In the genomic region with DNA sequence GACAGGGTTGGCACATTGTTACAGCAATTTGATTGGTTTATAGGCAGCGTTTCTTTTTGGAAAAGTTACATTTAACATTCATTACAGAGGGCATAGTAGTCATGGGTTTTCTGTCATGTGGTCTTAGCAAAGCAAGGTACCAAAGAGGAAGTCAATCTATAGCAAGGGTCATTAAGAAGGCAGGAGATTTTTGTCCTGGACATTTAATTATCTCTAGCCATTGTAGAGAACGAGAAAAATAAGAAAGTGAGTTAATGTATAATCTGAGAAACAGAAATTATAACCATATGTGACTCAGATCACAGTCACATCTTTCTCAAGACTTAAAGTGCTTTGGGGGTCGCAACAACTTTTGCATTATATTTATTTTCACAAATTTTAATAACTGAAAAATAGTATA, we compare ENCODE assay signal across 36 cellular contexts. TPM values are rescaled to one million over a fixed set of nuclear protein-coding genes. Genes with fewer than 3 reads are reported as not detected.
DNase-seq lines count a peak whose midpoint lies in the region; ATAC-seq, FAIRE-seq and TF ChIP-seq lines count a peak whose summit lies in the region.
"Had no signal": no experiment of that assay in that cellular context is flagged by ENCODE, and none has a peak within 500 bp of the region (broad histone marks: within the 10 kb centered on the region; RNA-seq: fewer than 3 reads in every experiment).

No MANE protein-coding gene starts in this region.

- H3K27ac ChIP-seq in SK-N-SH (ENCODE audit: low read depth in 2 of 2, low read length in 1 of 2) (peak overlapping the region in 1 of 2 experiments; percentile 41; a peak in 1 of 4 replicates), mesenchymal stem cell (ENCODE audit: low read length, poor library complexity, severe bottlenecking) (peak overlapping the region; percentile 49), H9 (ENCODE audit: insufficient read length, low read depth, low read length) (no peak overlapping the region)
- H3K27ac ChIP-seq: 22Rv1, colonic mucosa, esophagus muscularis mucosa, spleen had no signal

- no peak overlapping the region for H2BK120ac ChIP-seq in mesenchymal stem cell (ENCODE audit: low read depth, low read length)
- no peak overlapping the region for H2BK120ac ChIP-seq in H9 (ENCODE audit: low read depth, low read length, poor library complexity, severe bottlenecking)

- H4K8ac ChIP-seq in mesenchymal stem cell (ENCODE audit: low read length): no peak overlapping the region
- H4K8ac ChIP-seq in H9 (replicated peaks; ENCODE audit: insufficient read length, low read depth, low read length): no peak overlapping the region

- H3K56ac ChIP-seq in H9 (ENCODE audit: insufficient read length, low read depth, low read length): no peak overlapping the region

- H3K27me3 ChIP-seq in SK-N-SH (ENCODE audit: insufficient read depth) (no peaks in the 10 kb centered on the region), adipocyte (replicated peaks; ENCODE audit: control insufficient read depth, insufficient read depth, low read length) (no peaks in the 10 kb centered on the region), mesenchymal stem cell (ENCODE audit: control insufficient read depth in 1 of 2, insufficient read depth in 1 of 2, low read length in 2 of 2) (no peaks in the 10 kb centered on the region), H9 (ENCODE audit: insufficient read depth, low read length) (no peaks in the 10 kb centered on the region)
- H3K27me3 ChIP-seq: colonic mucosa, esophagus muscularis mucosa, hepatocyte, spleen had no signal

- H3K23me2 ChIP-seq in H9 (ENCODE audit: insufficient read length, low read depth, low read length, poor library complexity, severe bottlenecking): no peaks in the 10 kb centered on the region

- CTCF ChIA-PET in SK-N-SH (lab: Yijun Ruan, JAX): no interaction called here

- H4K91ac ChIP-seq in mesenchymal stem cell (ENCODE audit: low read length) (no peak overlapping the region), H9 (ENCODE audit: insufficient read length, low read depth, low read length) (no peak overlapping the region)

- H2AK5ac ChIP-seq in mesenchymal stem cell (ENCODE audit: low read length, severe bottlenecking) (no peak overlapping the region), H9 (ENCODE audit: insufficient read length, low read length) (no peak overlapping the region)

- no peak overlapping the region for H3K18ac ChIP-seq in mesenchymal stem cell (ENCODE audit: low read depth in 1 of 2, low read length in 2 of 2)
- no peak overlapping the region for H3K18ac ChIP-seq in H9 (ENCODE audit: insufficient read length, low read depth, low read length)

- no peak overlapping the region for H3T11ph ChIP-seq in H9 (ENCODE audit: low read length)

- POLR2A ChIA-PET in SK-N-SH (lab: Yijun Ruan, JAX): no interaction called here

- H3K4me1 Mint-ChIP-seq in H9: peaks cover 24% of the 10 kb centered on the region in 2 experiments
- peaks cover 6% of the 10 kb centered on the region in 2 donors for H3K4me1 Mint-ChIP-seq in natural killer cell
- H3K4me1 Mint-ChIP-seq: activated naive CD4-positive, alpha-beta T cell treated with anti-CD3 and anti-CD28 coated beads, Interleukin-2, amount 10 ng/mL, durations not matched to agents 7 days and 5 days; naive B cell had no signal

- 0 out of 2 replicates have a peak overlapping the region, but pooled peaks have one; percentile 19 for H2AFZ ChIP-seq in SK-N-SH (ENCODE audit: low read depth)
- H2AFZ ChIP-seq in mesenchymal stem cell (ENCODE audit: low read depth, low read length): no peak overlapping the region
- no peak overlapping the region for H2AFZ ChIP-seq in H9 (ENCODE audit: low read length)
- H2AFZ ChIP-seq: hepatocyte had no signal

- H3K27ac Mint-ChIP-seq in H9: no peak overlapping the region
- H3K27ac Mint-ChIP-seq in natural killer cell: no peak overlapping the region
- H3K27ac Mint-ChIP-seq: activated CD4-positive, alpha-beta memory T cell treated with anti-CD3 and anti-CD28 coated beads for 36 hours; activated naive CD4-positive, alpha-beta T cell treated with anti-CD3 and anti-CD28 coated beads, Interleukin-2, amount 10 ng/mL, durations not matched to agents 7 days and 5 days; activated T-helper 1 cell treated with anti-CD3 and anti-CD28 coated beads, Interleukin-12 subunit alpha, Interleukin-12 subunit beta, Interleukin-2, Interleukin-4 antibody, amounts not matched to agents 30 ng/mL and 10 ng/mL and 1 ng/mL, durations not matched to agents 14 hours and 24 hours and 36 hours; CD4-positive, alpha-beta T cell; endodermal cell; IgD-negative memory B cell; naive B cell had no signal

- H3F3A ChIP-seq in SK-N-SH (replicated peaks; ENCODE audit: insufficient read depth): peaks cover 28% of the 10 kb centered on the region

- H3K4ac ChIP-seq in mesenchymal stem cell (ENCODE audit: low read depth in 1 of 2, low read length in 2 of 2): no peak overlapping the region
- no peak overlapping the region for H3K4ac ChIP-seq in H9 (ENCODE audit: low read depth, low read length)

- H3K79me1 ChIP-seq in mesenchymal stem cell (replicated peaks; ENCODE audit: low read length, poor library complexity, severe bottlenecking): no peaks in the 10 kb centered on the region
- no peaks in the 10 kb centered on the region for H3K79me1 ChIP-seq in H9 (ENCODE audit: insufficient read depth, low read depth, low read length, poor library complexity, severe bottlenecking)

- intact Hi-C loops in natural killer cell (cut with micrococcal nuclease): no loop called here

- H2BK5ac ChIP-seq in mesenchymal stem cell (ENCODE audit: low read depth, low read length, poor library complexity, severe bottlenecking) (no peak overlapping the region), H9 (ENCODE audit: insufficient read length, low read length) (no peak overlapping the region)

- H3K4me3 ChIP-seq in SK-N-SH (ENCODE audit: low read depth in 2 of 2, low read length in 1 of 2): no peak overlapping the region
- H3K4me3 ChIP-seq in adipocyte (ENCODE audit: low read length): no peak overlapping the region
- no peak overlapping the region for H3K4me3 ChIP-seq in mesenchymal stem cell (ENCODE audit: insufficient read depth in 1 of 2, low read depth in 1 of 2, low read length in 2 of 2)
- H3K4me3 ChIP-seq: colonic mucosa, esophagus muscularis mucosa, hepatocyte, spleen had no signal

- no peaks in the 10 kb centered on the region for H3K9me2 ChIP-seq in SK-N-SH

- H3K4me2 ChIP-seq in SK-N-SH (no peak overlapping the region), mesenchymal stem cell (ENCODE audit: low read length, poor library complexity, severe bottlenecking) (no peak overlapping the region), H9 (ENCODE audit: insufficient read depth, insufficient read length, low read length) (no peak overlapping the region)

- ATAC-seq in SK-N-SH treated with all-trans-retinoic acid at 6 μM for 48 hours: no peak
- ATAC-seq in natural killer cell: no peak
- ATAC-seq: activated CD4-positive, CD25-positive, alpha-beta regulatory T cell treated with anti-CD3 and anti-CD28 coated beads, Interleukin-2, amount 50 U/mL, for 24 hours; Panc1 had no signal

- H4K20me1 ChIP-seq in SK-N-SH (ENCODE audit: insufficient read depth) (no peaks in the 10 kb centered on the region), H9 (ENCODE audit: control insufficient read depth, insufficient read depth, insufficient read length) (no peaks in the 10 kb centered on the region)

- H3K36me3 ChIP-seq in SK-N-SH (replicated peaks in 1 of 2; ENCODE audit: control insufficient read depth in 1 of 2, insufficient read depth in 2 of 2, low read length in 1 of 2) (no peaks in the 10 kb centered on the region), adipocyte (ENCODE audit: control insufficient read depth, insufficient read depth, low read length, severe bottlenecking) (no peaks in the 10 kb centered on the region), mesenchymal stem cell (ENCODE audit: control insufficient read depth in 1 of 2, insufficient read depth in 2 of 2, low read depth in 1 of 2, low read length in 2 of 2) (no peaks in the 10 kb centered on the region)
- H3K36me3 ChIP-seq: colonic mucosa, esophagus muscularis mucosa, spleen had no signal

- no peak for TF ChIP-seq RAD21 in SK-N-SH (IDR thresholded peaks at IDR 0.05; ENCODE audit: low read length)

- H3K23ac ChIP-seq in mesenchymal stem cell (ENCODE audit: low read length in 2 of 2): no peak overlapping the region
- H3K23ac ChIP-seq in H9 (ENCODE audit: insufficient read length, low read depth, low read length): no peak overlapping the region

- no peak for TF ChIP-seq EP300 in SK-N-SH (IDR thresholded peaks at IDR 0.05; ENCODE audit: borderline replicate concordance in 1 of 2, low read depth in 1 of 2, low read length in 1 of 2)

- TF ChIP-seq CTCF in SK-N-SH (IDR thresholded peaks at IDR 0.05) (no peak), H9 (conservative IDR thresholded peaks at IDR 0.05) (no peak), natural killer cell (IDR thresholded peaks at IDR 0.05) (no peak)

- no peak overlapping the region for H2BK15ac ChIP-seq in mesenchymal stem cell (ENCODE audit: low read depth, poor library complexity, severe bottlenecking)
- no peak overlapping the region for H2BK15ac ChIP-seq in H9 (ENCODE audit: low read depth, low read length)

- H3K9ac ChIP-seq in SK-N-SH: no peak overlapping the region
- H3K9ac ChIP-seq in adipocyte (ENCODE audit: low read length): no peak overlapping the region
- no peak overlapping the region for H3K9ac ChIP-seq in mesenchymal stem cell (ENCODE audit: low read length)
- no peak overlapping the region for H3K9ac ChIP-seq in H9 (ENCODE audit: extremely low read depth, insufficient read length, low read length)

- no peaks in the 10 kb centered on the region for H3K36me3 Mint-ChIP-seq in H9 (ENCODE audit: insufficient read depth in 1 of 3, low read depth in 3 of 3)
- no peaks in the 10 kb centered on the region for H3K36me3 Mint-ChIP-seq in natural killer cell
- H3K36me3 Mint-ChIP-seq: activated CD4-positive, alpha-beta memory T cell treated with anti-CD3 and anti-CD28 coated beads for 36 hours; activated naive CD4-positive, alpha-beta T cell treated with anti-CD3 and anti-CD28 coated beads, Interleukin-2, amount 10 ng/mL, durations not matched to agents 7 days and 5 days; IgD-negative memory B cell; naive B cell had no signal

- H2BK20ac ChIP-seq in H9 (ENCODE audit: low read depth, low read length, poor library complexity, severe bottlenecking): no peak overlapping the region

- no peak overlapping the region for H4K5ac ChIP-seq in H9 (ENCODE audit: insufficient read length, low read depth, low read length)

- H3K27me3 Mint-ChIP-seq in H9 (ENCODE audit: low read depth) (no peaks in the 10 kb centered on the region), natural killer cell (ENCODE audit: low read depth in 2 of 2) (peaks cover 5 to 8% of the 10 kb centered on the region in 2 donors)
- H3K27me3 Mint-ChIP-seq: activated CD4-positive, alpha-beta memory T cell treated with anti-CD3 and anti-CD28 coated beads for 36 hours; naive B cell had no signal

- H3K4me1 ChIP-seq in SK-N-SH (ENCODE audit: control insufficient read depth in 1 of 2, insufficient read depth in 2 of 2, low read depth in 1 of 2, low read length in 1 of 2) (peaks cover 7 to 22% of the 10 kb centered on the region in 2 experiments), adipocyte (ENCODE audit: control insufficient read depth, insufficient read depth, low read length) (peaks cover 57% of the 10 kb centered on the region), mesenchymal stem cell (ENCODE audit: control insufficient read depth, insufficient read depth, low read depth, low read length) (peaks cover 6% of the 10 kb centered on the region), H9 (ENCODE audit: insufficient read depth, low read length) (peaks cover 5% of the 10 kb centered on the region; the same call in 1 of the 2 replicates)

- no peak for FAIRE-seq in HTR-8/SVneo (lab: Jason Lieb, UNC)
- FAIRE-seq: frontal cortex, TTC549 had no signal

- no peak overlapping the region for H3K14ac ChIP-seq in mesenchymal stem cell (ENCODE audit: low read length in 2 of 2)
- H3K14ac ChIP-seq in H9 (ENCODE audit: insufficient read depth, low read length): no peak overlapping the region

- 7% methylated on average over 3 of the region's 3 CpGs for WGBS in SK-N-SH (ENCODE audit: low lambda C conversion rate)
- 86% methylated on average over 1 of the region's 3 CpGs for WGBS in mesenchymal stem cell
- WGBS in H9 (ENCODE audit: extremely low coverage, insufficient read length, low lambda C conversion rate): no CpG with 5 or more reads among the region's 3 CpGs

- no peaks in the 10 kb centered on the region for H3K79me2 ChIP-seq in SK-N-SH (ENCODE audit: insufficient read depth)
- no peaks in the 10 kb centered on the region for H3K79me2 ChIP-seq in H9 (ENCODE audit: insufficient read depth, low read length)

- no peak overlapping the region for H2BK12ac ChIP-seq in mesenchymal stem cell (ENCODE audit: low read length in 2 of 2)
- no peak overlapping the region for H2BK12ac ChIP-seq in H9 (ENCODE audit: insufficient read length, low read depth, low read length)

- H3K9me3 ChIP-seq in SK-N-SH (no peaks in the 10 kb centered on the region), adipocyte (ENCODE audit: control insufficient read depth, low read length) (no peaks in the 10 kb centered on the region), mesenchymal stem cell (ENCODE audit: control insufficient read depth, low read length) (no peaks in the 10 kb centered on the region), H9 (ENCODE audit: control insufficient read depth, low read depth, low read length) (no peaks in the 10 kb centered on the region)
- H3K9me3 ChIP-seq: colonic mucosa, esophagus muscularis mucosa, spleen had no signal

- no peak for DNase-seq in SK-N-SH
- DNase-seq in adipocyte (ENCODE audit: low read depth): peak; percentile 11
- DNase-seq in mesenchymal stem cell: no peak
- no peak for DNase-seq in HTR-8/SVneo (ENCODE audit: insufficient read length, low spot score)
- no peak for DNase-seq in UCSD-AML1 (lab: John Stamatoyannopoulos, UW; ENCODE audit: unreplicated experiment)
- DNase-seq in H9: no peak
- DNase-seq in natural killer cell: no peak
- DNase-seq: activated CD4-positive, alpha-beta memory T cell treated with anti-CD3 and anti-CD28 coated beads for 36 hours; activated CD8-positive, alpha-beta memory T cell treated with anti-CD3 and anti-CD28 coated beads, Interleukin-2, amount 50 U/mL, for 4 hours; activated naive CD4-positive, alpha-beta T cell treated with anti-CD3 and anti-CD28 coated beads, Interleukin-2, amount 10 ng/mL, durations not matched to agents 7 days and 5 days; amniotic stem cell; CD4-positive, alpha-beta T cell; colonic mucosa; endodermal cell; GOT3; naive B cell; NCI-H1092; NCI-H187 treated with DMSO at 0.1 percent for 48 hours; NCI-H2171 treated with DMSO at 0.1 percent for 48 hours; NCI-H510A treated with DMSO at 0.1 percent for 48 hours; NK-92 treated with Interleukin-12 subunit alpha and Interleukin-12 subunit beta, amount 100 ng/mL, for 24 hours; nucleus accumbens; retina; spleen; stimulated activated CD4-positive, alpha-beta T cell treated with anti-CD3 and anti-CD28 coated beads, Interleukin-2, amount 100 ng/mL, for 48 hours; T-helper 1 cell had no signal

- H3K9me3 Mint-ChIP-seq in H9 (no peaks in the 10 kb centered on the region), natural killer cell (no peaks in the 10 kb centered on the region)
- H3K9me3 Mint-ChIP-seq: activated CD4-positive, alpha-beta memory T cell treated with anti-CD3 and anti-CD28 coated beads for 36 hours; activated naive CD4-positive, alpha-beta T cell treated with anti-CD3 and anti-CD28 coated beads, Interleukin-2, amount 10 ng/mL, durations not matched to agents 7 days and 5 days; activated T-helper 1 cell treated with anti-CD3 and anti-CD28 coated beads, Interleukin-12 subunit alpha, Interleukin-12 subunit beta, Interleukin-2, Interleukin-4 antibody, amounts not matched to agents 30 ng/mL and 10 ng/mL and 1 ng/mL, durations not matched to agents 14 hours and 24 hours and 36 hours; CD4-positive, alpha-beta T cell; endodermal cell; naive B cell had no signal

- H3K4me3 Mint-ChIP-seq in H9 (no peak overlapping the region), natural killer cell (no peak overlapping the region)
- H3K4me3 Mint-ChIP-seq: activated CD4-positive, alpha-beta memory T cell treated with anti-CD3 and anti-CD28 coated beads for 36 hours; activated naive CD4-positive, alpha-beta T cell treated with anti-CD3 and anti-CD28 coated beads, Interleukin-2, amount 10 ng/mL, durations not matched to agents 7 days and 5 days; activated T-helper 1 cell treated with anti-CD3 and anti-CD28 coated beads, Interleukin-12 subunit alpha, Interleukin-12 subunit beta, Interleukin-2, Interleukin-4 antibody, amounts not matched to agents 30 ng/mL and 10 ng/mL and 1 ng/mL, durations not matched to agents 14 hours and 24 hours and 36 hours; CD4-positive, alpha-beta T cell; endodermal cell; IgD-negative memory B cell; naive B cell had no signal

RNA-seq across cellular contexts. Expression of a gene that starts 47.4 kb away (rescaled TPM):
- polyA plus RNA-seq in SK-N-SH (2012; rRNA removed): 0.13 and 0.19 TPM in 2 replicates
- polyA plus RNA-seq in SK-N-SH (2012; cell fraction: cytosol; rRNA removed): 0.14 and 0.17 TPM in 2 replicates
- polyA plus RNA-seq in SK-N-SH (2012; cell fraction: nucleus; rRNA removed): 0.12 TPM in 1 of 2 replicates, not detected in the other
- 6.5 TPM for polyA plus RNA-seq in mesenchymal stem cell (2013, experiment 1 of 2)
- 5.5 TPM for polyA plus RNA-seq in mesenchymal stem cell (2013, experiment 2 of 2)
- total RNA-seq in H9 (2021): 6.6 and 6.9 TPM in 2 replicates
- 1 to 10 TPM in 2 of 3 donors, not detected in 1; 1.2 TPM for total RNA-seq in natural killer cell
- total RNA-seq: CD4-positive, alpha-beta T cell had no signal
- polyA plus RNA-seq: IgD-negative memory B cell had no signal
